Comparison of ENCODE assay signal across 1 cellular context in genomic region chr5:171387970-171388815, GRCh38.
TF ChIP-seq lines count a peak whose summit lies in the region.

No MANE protein-coding gene starts in this region.

TF ChIP-seq in GM12878, 131 proteins besides CTCF, POLR2A, EP300 and RAD21 (continued from another document and continues in another):
- TF ChIP-seq ATF2 (IDR thresholded peaks at IDR 0.05; ENCODE audit: low read length), result no peak
- TF ChIP-seq BRCA1 (IDR thresholded peaks at IDR 0.05; ENCODE audit: low read depth, low read length), result no peak
- peak in 1 of 2 experiments; percentile 60; a peak in 1 of 3 replicates for TF ChIP-seq EGR1 (IDR thresholded peaks at IDR 0.05; ENCODE audit: borderline replicate concordance in 1 of 2, low read depth in 2 of 2, low read length in 2 of 2)
- TF ChIP-seq MTA3 (IDR thresholded peaks at IDR 0.05; ENCODE audit: borderline replicate concordance, low read length), result no peak; the same call in 1 of the 2 replicates
- TF ChIP-seq SUPT20H (IDR thresholded peaks at IDR 0.05; ENCODE audit: borderline replicate concordance, control insufficient read depth, low read depth, low read length), result no peak
- peak; percentile 91 for TF ChIP-seq CHD2 (IDR thresholded peaks at IDR 0.05; ENCODE audit: borderline replicate concordance, low read depth, low read length)
- TF ChIP-seq BCL3 (IDR thresholded peaks at IDR 0.05; ENCODE audit: borderline replicate concordance, insufficient read depth, low read depth, low read length, poor library complexity, severe bottlenecking), result peak; percentile 20
- no peak for TF ChIP-seq JUND (IDR thresholded peaks at IDR 0.05; ENCODE audit: low read depth, low read length)
- TF ChIP-seq MEF2B (IDR thresholded peaks at IDR 0.05; ENCODE audit: partially characterized antibody, poor library complexity, severe bottlenecking), result peak; percentile 36
- peak; percentile 73; the same call in 1 of the 2 replicates for TF ChIP-seq CREB1 (IDR thresholded peaks at IDR 0.05; ENCODE audit: low read depth)
- TF ChIP-seq SIN3A (IDR thresholded peaks at IDR 0.05; ENCODE audit: low read depth, low read length), result peak; percentile 96
- TF ChIP-seq SIX5 (IDR thresholded peaks at IDR 0.05; ENCODE audit: low read depth, low read length, severe bottlenecking), result no peak
- peak; percentile 55; the same call in 1 of the 2 replicates for TF ChIP-seq TAF1 (IDR thresholded peaks at IDR 0.05; ENCODE audit: borderline replicate concordance, low read depth, low read length)
- peak; percentile 52; the same call in 1 of the 2 replicates for TF ChIP-seq MLLT1 (IDR thresholded peaks at IDR 0.05)
- TF ChIP-seq TCF3 (IDR thresholded peaks at IDR 0.05; ENCODE audit: borderline replicate concordance, insufficient read depth, low read depth, low read length), result no peak; the same call in 1 of the 2 replicates
- TF ChIP-seq RAD51 (IDR thresholded peaks at IDR 0.05), result peak; percentile 95
- TF ChIP-seq SREBF1 (IDR thresholded peaks at IDR 0.05; ENCODE audit: low read length), result no peak
- no peak for TF ChIP-seq NR2C1 (IDR thresholded peaks at IDR 0.05)
- no peak for TF ChIP-seq FOXK2 (IDR thresholded peaks at IDR 0.05)
- peak; percentile 83; the same call in 1 of the 2 replicates for TF ChIP-seq ATF3 (IDR thresholded peaks at IDR 0.05; ENCODE audit: borderline replicate concordance, extremely low read depth, low read depth, low read length)
- no peak; the same call in 1 of the 2 replicates for TF ChIP-seq HCFC1 (IDR thresholded peaks at IDR 0.05; ENCODE audit: low read length)
- no peak for TF ChIP-seq NRF1 (conservative IDR thresholded peaks at IDR 0.05; ENCODE audit: low read depth, low read length)
- no peak for TF ChIP-seq RELB (IDR thresholded peaks at IDR 0.05; ENCODE audit: low read depth)
- peak; percentile 90 for TF ChIP-seq USF2 (IDR thresholded peaks at IDR 0.05; ENCODE audit: borderline replicate concordance, low read depth, low read length)
- TF ChIP-seq ZNF622 (IDR thresholded peaks at IDR 0.05), result no peak
- no peak for TF ChIP-seq BMI1 (IDR thresholded peaks at IDR 0.05; ENCODE audit: borderline replicate concordance)
- no peak for TF ChIP-seq ETV6 (conservative IDR thresholded peaks at IDR 0.05 in 1 of 2, IDR thresholded peaks at IDR 0.05 in 1 of 2; ENCODE audit: borderline replicate concordance in 1 of 2, low read depth in 1 of 2)
- no peak for TF ChIP-seq ZNF384 (IDR thresholded peaks at IDR 0.05; ENCODE audit: borderline replicate concordance, low read depth, low read length)
- no peak for TF ChIP-seq NR2C2 (IDR thresholded peaks at IDR 0.05; ENCODE audit: borderline replicate concordance, control insufficient read depth, insufficient read length, low read depth)
- peak; percentile 100 for TF ChIP-seq MAX (IDR thresholded peaks at IDR 0.05; ENCODE audit: low read depth, low read length)
- TF ChIP-seq POLR2AphosphoS5 (IDR thresholded peaks at IDR 0.05; ENCODE audit: low read length), result peak; percentile 94
- TF ChIP-seq DPF2 (IDR thresholded peaks at IDR 0.05), result 0 out of 2 replicates have a peak, but pooled peaks have one; percentile 45
- peak; percentile 36; the same call in 1 of the 2 replicates for TF ChIP-seq IKZF1 (conservative IDR thresholded peaks at IDR 0.05)
- TF ChIP-seq ZNF207 (IDR thresholded peaks at IDR 0.05; ENCODE audit: borderline replicate concordance), result 0 out of 2 replicates have a peak, but pooled peaks have one; percentile 31
- TF ChIP-seq MYC (IDR thresholded peaks at IDR 0.05; ENCODE audit: insufficient read depth, insufficient read length, insufficient replicate concordance, low read length, severe bottlenecking), result peak; percentile 100
- TF ChIP-seq NR2F1 (conservative IDR thresholded peaks at IDR 0.05), result no peak
- TF ChIP-seq WRNIP1 (IDR thresholded peaks at IDR 0.05; ENCODE audit: borderline replicate concordance, low read depth, low read length), result peak; percentile 99
- peak; percentile 85; the same call in 1 of the 2 replicates for TF ChIP-seq NKRF (conservative IDR thresholded peaks at IDR 0.05)
- no peak for TF ChIP-seq CEBPZ (IDR thresholded peaks at IDR 0.05; ENCODE audit: low read depth, low read length)
- TF ChIP-seq ZBTB11 (CRISPR knock-in tag; IDR thresholded peaks at IDR 0.05), result no peak
- no peak for TF ChIP-seq ATF7 (IDR thresholded peaks at IDR 0.05; ENCODE audit: low read depth)
- TF ChIP-seq IRF4 (IDR thresholded peaks at IDR 0.05; ENCODE audit: low read depth, low read length), result no peak
- TF ChIP-seq ZNF274 (IDR thresholded peaks at IDR 0.05; ENCODE audit: insufficient read depth, insufficient read length), result no peak
- no peak for TF ChIP-seq IKZF2 (IDR thresholded peaks at IDR 0.05)
- TF ChIP-seq SMAD1 (IDR thresholded peaks at IDR 0.05; ENCODE audit: low read depth, partially characterized antibody), result no peak
- peak; percentile 57 for TF ChIP-seq POU2F2 (IDR thresholded peaks at IDR 0.05; ENCODE audit: borderline replicate concordance, low read depth, low read length)
- no peak for TF ChIP-seq ZNF217 (IDR thresholded peaks at IDR 0.05)
- no peak for TF ChIP-seq GABPA (IDR thresholded peaks at IDR 0.05; ENCODE audit: low read depth)
- peak; percentile 80; the same call in 1 of the 2 replicates for TF ChIP-seq PAX5 (IDR thresholded peaks at IDR 0.05; ENCODE audit: borderline replicate concordance, low read depth, low read length)
- no peak for TF ChIP-seq ZBED1 (IDR thresholded peaks at IDR 0.05; ENCODE audit: borderline replicate concordance)
- no peak for TF ChIP-seq RBBP5 (conservative IDR thresholded peaks at IDR 0.05)
